Comparison of ENCODE assay signal across 7 cellular contexts in the genomic region with DNA sequence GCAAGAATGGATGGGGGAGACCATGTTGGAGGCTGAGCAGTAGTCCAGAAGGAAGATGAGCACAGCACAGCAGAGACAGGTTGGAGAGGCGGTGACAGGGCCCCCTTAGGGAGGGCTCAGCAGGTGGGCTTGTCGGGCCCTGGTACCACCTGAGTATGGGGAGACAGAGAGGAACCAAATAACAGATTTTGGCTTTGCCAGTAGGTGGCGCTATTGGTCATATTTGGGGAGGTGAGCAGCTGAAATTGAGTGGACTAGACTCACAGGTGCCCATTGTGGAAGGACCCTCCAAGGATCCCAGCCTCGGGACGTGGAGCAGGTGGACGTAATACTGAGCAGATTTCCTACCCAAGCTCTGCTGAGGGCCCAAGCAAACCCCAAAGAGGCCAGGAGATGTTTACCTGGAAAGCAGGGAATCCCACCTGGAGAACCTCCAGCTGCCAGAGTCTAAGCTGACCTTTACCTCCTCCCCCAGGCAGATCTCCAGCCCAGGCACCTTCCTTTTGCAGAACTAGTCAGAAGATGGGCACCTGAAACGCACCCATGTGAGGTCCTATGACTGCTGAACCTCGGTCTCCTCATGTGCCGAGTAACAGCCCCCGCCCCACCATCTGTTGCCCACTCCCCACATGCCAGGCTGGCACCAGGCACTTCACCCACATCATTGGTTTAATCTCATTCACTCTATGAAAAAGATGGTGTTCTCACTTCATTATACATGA.
A peak's percentile ranks its signal among the peaks of the same experiment; 100 is the strongest.
DNase-seq lines count a peak whose midpoint lies in the region; ATAC-seq and TF ChIP-seq lines count a peak whose summit lies in the region.

No MANE protein-coding gene starts in this region.

- peak; percentile 76 for TF ChIP-seq CTCF in GM12873 (IDR thresholded peaks at IDR 0.05; ENCODE audit: insufficient read depth, low read depth, low read length, missing control alignments)

- no peak for ATAC-seq in HG03025 (IDR thresholded peaks at IDR 0.05; ENCODE audit: low FRiP score, unreplicated experiment)

- DNase-seq in NCI-H146 treated with DMSO at 0.1 percent for 48 hours (lab: John Stamatoyannopoulos, UW; ENCODE audit: unreplicated experiment) = peak; percentile 25
- peak; percentile 20 for DNase-seq in T1000 (lab: John Stamatoyannopoulos, UW)
- DNase-seq in astrocyte of the hippocampus (ENCODE audit: low read depth, low spot score) = peak; percentile 83
- DNase-seq in iPS-NIHi7 (ENCODE audit: extremely low spot score) = peak; percentile 72
- DNase-seq in stimulated activated CD4-positive, alpha-beta T cell treated with anti-CD3 and anti-CD28 coated beads, Interleukin-15, amount 100 ng/mL, for 48 hours (ENCODE audit: low read depth in 2 of 2) = peak; percentile 48 to 75

Comparison
In these comparisons a context has a peak if more than half of its experiments do, and no peak if none do; other contexts are left out.
1. DNase-seq: peak in every context shown above with its lines; median percentile 83 in astrocyte of the hippocampus; 72 in iPS-NIHi7; 62 in stimulated activated CD4-positive, alpha-beta T cell treated with anti-CD3 and anti-CD28 coated beads, Interleukin-15, amount 100 ng/mL, for 48 hours; 25 in NCI-H146 treated with DMSO at 0.1 percent for 48 hours; 20 in T1000.